In genomic region chr12:46064548-46064947, GRCh38 we compare ENCODE assay signal across 7 cellular contexts.
"Had no signal": no experiment of that assay in that cellular context is flagged by ENCODE, and none has a peak within 500 bp of the region (broad histone marks: within the 10 kb centered on the region; RNA-seq: fewer than 3 reads in every experiment).

No MANE protein-coding gene starts in this region.

- FAIRE-seq: H1, H54, HTR-8/SVneo had no signal

- H2AFZ ChIP-seq: GM23338 had no signal

- H3K4me2 ChIP-seq: GM23338 had no signal

- ATAC-seq: GM23338 had no signal

- H3K4me3 ChIP-seq: GM23338 had no signal

- DNase-seq: H9, HCEC 1CT, KG1 had no signal
